Comparison of ENCODE assay signal across 1 cellular context in genomic region chr1:185426761-185427698, GRCh38.
A peak's percentile ranks its signal among the peaks of the same experiment; 100 is the strongest.
TF ChIP-seq lines count a peak whose summit lies in the region.

No MANE protein-coding gene starts in this region.

TF ChIP-seq in K562, 482 proteins besides CTCF, POLR2A, EP300 and RAD21 (continued from another document):
- TF ChIP-seq DEAF1 (CRISPR knock-in tag; IDR thresholded peaks at IDR 0.05), result 0 out of 2 replicates have a peak, but pooled peaks have one; percentile 10
